ENCODE assay signal across 8 cellular contexts in the genomic region with DNA sequence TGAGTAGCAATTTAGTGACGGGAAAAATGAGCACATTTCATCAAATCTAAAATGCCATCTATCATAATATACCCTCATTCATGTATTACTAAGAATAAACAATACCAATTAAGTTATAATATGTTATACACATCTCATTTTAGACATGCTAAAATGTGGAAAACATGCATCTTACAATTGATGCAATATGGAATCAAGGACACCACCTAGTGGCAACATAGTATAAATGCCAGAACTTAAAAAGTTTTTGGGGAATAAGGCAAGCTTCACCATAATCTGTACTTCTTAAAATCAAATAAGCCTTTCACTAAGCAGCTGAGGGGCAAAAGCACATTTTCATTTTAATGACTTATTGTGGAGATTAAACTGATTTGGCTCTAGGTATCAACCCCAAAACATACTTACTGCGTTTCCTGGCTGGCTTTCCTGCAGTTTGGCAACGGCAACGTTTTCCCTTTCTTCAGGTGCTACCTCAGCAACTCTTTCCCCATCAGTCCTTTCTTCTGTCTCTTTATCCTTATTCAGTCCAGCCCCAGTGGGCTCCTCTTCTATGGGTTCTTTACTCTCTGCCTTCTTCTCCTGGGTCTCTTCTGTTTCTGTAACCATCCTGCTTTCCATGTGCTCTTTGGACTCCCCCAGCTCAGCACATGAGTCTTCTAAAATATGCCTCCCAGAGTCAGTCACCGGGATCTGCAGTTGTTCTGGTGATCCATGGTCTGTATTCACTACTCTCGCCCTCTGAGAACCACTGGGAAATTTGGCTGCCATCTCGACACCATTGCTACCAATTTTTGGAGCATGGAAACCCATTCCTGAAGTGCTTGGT. TPM values are rescaled to one million over a fixed set of nuclear protein-coding genes. Genes with fewer than 3 reads are reported as not detected.
A peak's percentile ranks its signal among the peaks of the same experiment; 100 is the strongest.
DNase-seq lines count a peak whose midpoint lies in the region; ATAC-seq lines count a peak whose summit lies in the region.

No MANE protein-coding gene starts in this region.

- H3K27ac Mint-ChIP-seq in activated naive CD8-positive, alpha-beta T cell: peak overlapping the region; percentile 72
- no peak overlapping the region for H3K27ac Mint-ChIP-seq in activated naive CD8-positive, alpha-beta T cell treated with anti-CD3 and anti-CD28 coated beads for 36 hours

- no peak for DNase-seq in activated naive CD8-positive, alpha-beta T cell treated with anti-CD3 and anti-CD28 coated beads for 36 hours
- DNase-seq in NCI-H2029 treated with DMSO at 0.1 percent for 48 hours (lab: John Stamatoyannopoulos, UW): peak; percentile 47
- DNase-seq in amniotic epithelial cell (ENCODE audit: low read depth): peak; percentile 50
- DNase-seq in left colon: no peak
- DNase-seq in HuH-7 (ENCODE audit: low spot score): no peak

- H3K27me3 Mint-ChIP-seq in activated naive CD8-positive, alpha-beta T cell: no peaks in the 10 kb centered on the region
- no peaks in the 10 kb centered on the region for H3K27me3 Mint-ChIP-seq in activated naive CD8-positive, alpha-beta T cell treated with anti-CD3 and anti-CD28 coated beads for 36 hours

- no peak overlapping the region for H3K4me3 Mint-ChIP-seq in activated naive CD8-positive, alpha-beta T cell
- no peak overlapping the region for H3K4me3 Mint-ChIP-seq in activated naive CD8-positive, alpha-beta T cell treated with anti-CD3 and anti-CD28 coated beads for 36 hours

- H3K4me1 Mint-ChIP-seq in activated naive CD8-positive, alpha-beta T cell (ENCODE audit: low read depth): peaks cover 31% of the 10 kb centered on the region
- H3K4me1 Mint-ChIP-seq in activated naive CD8-positive, alpha-beta T cell treated with anti-CD3 and anti-CD28 coated beads for 36 hours: peaks cover 36% of the 10 kb centered on the region

- no peaks in the 10 kb centered on the region for H3K9me3 Mint-ChIP-seq in activated naive CD8-positive, alpha-beta T cell (ENCODE audit: low read depth)
- H3K9me3 Mint-ChIP-seq in activated naive CD8-positive, alpha-beta T cell treated with anti-CD3 and anti-CD28 coated beads for 36 hours: no peaks in the 10 kb centered on the region

- intact Hi-C loops in left colon (cut with DNase I, micrococcal nuclease): no loop called here

- ATAC-seq in left colon (peak; percentile 48), GM21528 (IDR thresholded peaks at IDR 0.05; ENCODE audit: low FRiP score, unreplicated experiment) (no peak), HG02571 (IDR thresholded peaks at IDR 0.05; ENCODE audit: unreplicated experiment) (no peak)

- H3K36me3 Mint-ChIP-seq in activated naive CD8-positive, alpha-beta T cell: peaks cover 10% of the 10 kb centered on the region
- peaks cover 39% of the 10 kb centered on the region for H3K36me3 Mint-ChIP-seq in activated naive CD8-positive, alpha-beta T cell treated with anti-CD3 and anti-CD28 coated beads for 36 hours

RNA-seq across cellular contexts. Expression of a gene that starts 11.4 kb away (rescaled TPM):
- 10 to 100 TPM; 20.0 to 21.2 TPM for total RNA-seq in activated naive CD8-positive, alpha-beta T cell treated with anti-CD3 and anti-CD28 coated beads for 36 hours
- total RNA-seq in left colon: 10 to 100 TPM; 16.2 to 16.4 TPM

RNA-seq across cellular contexts. Expression of a gene that starts 46.7 kb away (rescaled TPM):
- not detected for total RNA-seq in activated naive CD8-positive, alpha-beta T cell treated with anti-CD3 and anti-CD28 coated beads for 36 hours
- total RNA-seq in left colon: 10 to 100 TPM in 1 of 2 donors, under 1 TPM in 1; 0.36 to 74.3 TPM

Comparison
In these comparisons a context has a peak if more than half of its experiments do, and no peak if none do; other contexts are left out.
1. DNase-seq: peak in NCI-H2029 treated with DMSO at 0.1 percent for 48 hours (single experiment) and amniotic epithelial cell (single experiment); none in activated naive CD8-positive, alpha-beta T cell treated with anti-CD3 and anti-CD28 coated beads for 36 hours (single experiment), left colon (0 of 2) and HuH-7 (single experiment).